Comparison of ENCODE assay signal across 1 cellular context in genomic region chr2:150167711-150168110, GRCh38.
TF ChIP-seq lines count a peak whose summit lies in the region.

No MANE protein-coding gene starts in this region.

TF ChIP-seq in HEK293, 187 proteins besides CTCF, POLR2A, EP300 and RAD21 (continued from another document):
- TF ChIP-seq ZNF398 (tag by site-specific recombination; IDR thresholded peaks at IDR 0.05) (no peak), ZBTB11 (tag by site-specific recombination; conservative IDR thresholded peaks at IDR 0.05; ENCODE audit: low read depth) (no peak)
